In genomic region chr3:65006300-65006739, GRCh38 we compare ENCODE assay signal across 19 cellular contexts.
A peak's percentile ranks its signal among the peaks of the same experiment; 100 is the strongest.
DNase-seq lines count a peak whose midpoint lies in the region; ATAC-seq, FAIRE-seq and TF ChIP-seq lines count a peak whose summit lies in the region.
"Had no signal": no experiment of that assay in that cellular context is flagged by ENCODE, and none has a peak within 500 bp of the region (broad histone marks: within the 10 kb centered on the region; RNA-seq: fewer than 3 reads in every experiment).

No MANE protein-coding gene starts in this region.

- H3K79me2 ChIP-seq in HepG2 (ENCODE audit: insufficient read depth, low read length) = no peaks in the 10 kb centered on the region
- H3K79me2 ChIP-seq: hepatocyte had no signal

- no peak for TF ChIP-seq POLR2A in HepG2 (IDR thresholded peaks at IDR 0.05; ENCODE audit: insufficient read depth in 1 of 2, low read depth in 2 of 2, low read length in 2 of 2)

- H3K36me3 ChIP-seq in liver (ENCODE audit: control insufficient read depth in 4 of 4, insufficient read depth in 3 of 4, low read depth in 1 of 4, low read length in 3 of 4) = no peaks in the 10 kb centered on the region
- no peaks in the 10 kb centered on the region for H3K36me3 ChIP-seq in HepG2 (replicated peaks in 1 of 2; ENCODE audit: control insufficient read depth in 1 of 2, insufficient read depth in 2 of 2, low read length in 2 of 2)
- H3K36me3 ChIP-seq: left ventricle myocardium inferior, right atrium auricular region, transverse colon had no signal

- H3K4me2 ChIP-seq in HepG2 (ENCODE audit: low read depth, low read length) = no peak overlapping the region
- H3K4me2 ChIP-seq: hepatocyte had no signal

- POLR2A ChIA-PET in HepG2 (lab: Yijun Ruan, JAX) = no interaction called here

- no peaks in the 10 kb centered on the region for H3K4me1 ChIP-seq in liver (ENCODE audit: control insufficient read depth in 4 of 4, insufficient read depth in 4 of 4, low read length in 3 of 4)
- H3K4me1 ChIP-seq in HepG2 (ENCODE audit: insufficient read depth, low read length) = no peaks in the 10 kb centered on the region
- H3K4me1 ChIP-seq: left ventricle myocardium inferior, right atrium auricular region, transverse colon had no signal

- H3K9ac ChIP-seq in liver (ENCODE audit: low read depth in 1 of 2, low read length in 2 of 2) = no peak overlapping the region
- H3K9ac ChIP-seq in HepG2 (ENCODE audit: insufficient read depth, low read depth, low read length) = no peak overlapping the region

- H3K4me3 ChIP-seq in liver (ENCODE audit: low read depth in 1 of 3, low read length in 3 of 3) (no peak overlapping the region), HepG2 (replicated peaks in 1 of 3; ENCODE audit: insufficient read depth in 1 of 3, low read depth in 2 of 3, low read length in 3 of 3) (no peak overlapping the region), astrocyte of the cerebellum (ENCODE audit: low read depth, low read length) (no peak overlapping the region)
- H3K4me3 ChIP-seq: hepatocyte, left ventricle myocardium inferior, right atrium auricular region, transverse colon had no signal

- H3K27ac ChIP-seq in liver (ENCODE audit: low read depth in 1 of 2, low read length in 2 of 2) (no peak overlapping the region), HepG2 (ENCODE audit: extremely low read length, insufficient read depth, low read length) (no peak overlapping the region), substantia nigra (ENCODE audit: low read depth, low read length, poor library complexity, severe bottlenecking) (no peak overlapping the region)
- H3K27ac ChIP-seq: hepatocyte, left ventricle myocardium inferior, right atrium auricular region, transverse colon had no signal

- H3K9me3 ChIP-seq in liver (ENCODE audit: control insufficient read depth in 4 of 4, low read length in 3 of 4) (no peaks in the 10 kb centered on the region), HepG2 (ENCODE audit: low read length) (no peaks in the 10 kb centered on the region)
- H3K9me3 ChIP-seq: left ventricle myocardium inferior, right atrium auricular region, transverse colon had no signal

- DNase-seq in HepG2 (ENCODE audit: low spot score) = no peak
- peak; percentile 56 for DNase-seq in astrocyte of the cerebellum (ENCODE audit: low read depth)
- peak; percentile 20 for DNase-seq in hepatic stellate cell (ENCODE audit: low spot score)
- no peak for DNase-seq in activated CD4-positive, alpha-beta T cell treated with anti-CD3 and anti-CD28 coated beads, Interleukin-2, amount 50 U/mL, for 1 hour
- no peak for DNase-seq in NCI-H1092 treated with DMSO at 0.1 percent for 48 hours (lab: John Stamatoyannopoulos, UW)
- no peak for DNase-seq in substantia nigra (lab: John Stamatoyannopoulos, UW)
- DNase-seq: 8988T; activated naive CD4-positive, alpha-beta T cell treated with anti-CD3 and anti-CD28 coated beads for 36 hours; Calu3; caudate nucleus; left ventricle myocardium inferior; OCI-M1; stimulated activated CD4-positive, alpha-beta T cell treated with anti-CD3 and anti-CD28 coated beads, Interleukin-4, amount 100 ng/mL, for 1 hour; T-cell; transverse colon had no signal

- intact Hi-C loops in HepG2 (cut with micrococcal nuclease; ENCODE audit: unreplicated experiment) = no loop called here

- H2AFZ ChIP-seq in HepG2 (ENCODE audit: low read length) = no peak overlapping the region
- H2AFZ ChIP-seq: hepatocyte had no signal

- TF ChIP-seq RAD21 in liver (IDR thresholded peaks at IDR 0.05) (no peak), HepG2 (CRISPR knock-in tag; IDR thresholded peaks at IDR 0.05) (no peak)

- TF ChIP-seq EP300 in HepG2 (IDR thresholded peaks at IDR 0.05; ENCODE audit: low read depth in 2 of 2, low read length in 2 of 2) = no peak
- TF ChIP-seq EP300 in HepG2 (CRISPR knock-in tag; IDR thresholded peaks at IDR 0.05; ENCODE audit: borderline replicate concordance) = no peak

- no peaks in the 10 kb centered on the region for H3K27me3 ChIP-seq in liver (ENCODE audit: control insufficient read depth in 4 of 4, insufficient read depth in 4 of 4, low read length in 3 of 4)
- H3K27me3 ChIP-seq in HepG2 (ENCODE audit: control insufficient read depth in 1 of 2, insufficient read depth in 2 of 2, low read length in 2 of 2) = no peaks in the 10 kb centered on the region
- H3K27me3 ChIP-seq: hepatocyte, right atrium auricular region, transverse colon had no signal

- ATAC-seq in HepG2 (no peak), HG02588 (IDR thresholded peaks at IDR 0.05; ENCODE audit: unreplicated experiment) (no peak)
- ATAC-seq: T-cell had no signal

- FAIRE-seq in HepG2 (lab: Jason Lieb, UNC) = no peak

- TF ChIP-seq CTCF in liver (IDR thresholded peaks at IDR 0.05; ENCODE audit: low read depth, low read length, missing input control) (no peak), HepG2 (CRISPR knock-in tag; IDR thresholded peaks at IDR 0.05) (no peak), astrocyte of the cerebellum (IDR thresholded peaks at IDR 0.05; ENCODE audit: low read depth, low read length, missing control alignments) (no peak)

- BruUV-seq in HepG2 (replicated peaks; lab: Mats Ljungman, UMichigan) = no TSS peak

- 66% methylated on average over 1 of the region's 1 CpG for WGBS in liver
- 0% methylated on average over 1 of the region's 1 CpG for WGBS in HepG2 (ENCODE audit: low lambda C conversion rate)

- H4K20me1 ChIP-seq in HepG2 (ENCODE audit: insufficient read depth, low read length) = no peaks in the 10 kb centered on the region

- CTCF ChIA-PET in HepG2 (lab: Yijun Ruan, JAX; ENCODE audit: low intra/inter-chr PET ratio, low total read pairs) = no interaction called here

- in situ Hi-C loops in HepG2 (cut with HindIII; ENCODE audit: extremely low pct_ligation_motif_present, low pct_unique_long_range_greater_than_20kb) (no loop called here), astrocyte of the cerebellum (cut with HindIII; ENCODE audit: low sequenced_read_pairs) (no loop called here)

TF ChIP-seq in liver, 16 proteins besides CTCF, POLR2A, EP300 and RAD21:
- TF ChIP-seq HNF4A (conservative IDR thresholded peaks at IDR 0.05) = no peak
- no peak for TF ChIP-seq ZBTB33 (IDR thresholded peaks at IDR 0.05)
- TF ChIP-seq JUND (IDR thresholded peaks at IDR 0.05) = no peak
- no peak for TF ChIP-seq TAF1 (conservative IDR thresholded peaks at IDR 0.05)
- peak; percentile 58 for TF ChIP-seq NR2F2 (IDR thresholded peaks at IDR 0.05)
- no peak for TF ChIP-seq RXRA (IDR thresholded peaks at IDR 0.05)
- TF ChIP-seq MAX (IDR thresholded peaks at IDR 0.05) = no peak

TF ChIP-seq in HepG2, 621 proteins besides CTCF, POLR2A, EP300 and RAD21:
- TF ChIP-seq ZNF570 (CRISPR knock-in tag; IDR thresholded peaks at IDR 0.05; ENCODE audit: borderline replicate concordance) = no peak
- no peak for TF ChIP-seq ZNF142 (CRISPR knock-in tag; IDR thresholded peaks at IDR 0.05)
TF ChIP-seq in HepG2: peak in this region for 0.

Comparison
In these comparisons a context has a peak if more than half of its experiments do, and no peak if none do; other contexts are left out.
1. DNase-seq: peak in astrocyte of the cerebellum (single experiment) and hepatic stellate cell (single experiment); none in HepG2 (single experiment), activated CD4-positive, alpha-beta T cell treated with anti-CD3 and anti-CD28 coated beads, Interleukin-2, amount 50 U/mL, for 1 hour (single experiment), NCI-H1092 treated with DMSO at 0.1 percent for 48 hours (single experiment) and substantia nigra (0 of 49).